1 cellular context compared by ENCODE assay signal in the genomic region with DNA sequence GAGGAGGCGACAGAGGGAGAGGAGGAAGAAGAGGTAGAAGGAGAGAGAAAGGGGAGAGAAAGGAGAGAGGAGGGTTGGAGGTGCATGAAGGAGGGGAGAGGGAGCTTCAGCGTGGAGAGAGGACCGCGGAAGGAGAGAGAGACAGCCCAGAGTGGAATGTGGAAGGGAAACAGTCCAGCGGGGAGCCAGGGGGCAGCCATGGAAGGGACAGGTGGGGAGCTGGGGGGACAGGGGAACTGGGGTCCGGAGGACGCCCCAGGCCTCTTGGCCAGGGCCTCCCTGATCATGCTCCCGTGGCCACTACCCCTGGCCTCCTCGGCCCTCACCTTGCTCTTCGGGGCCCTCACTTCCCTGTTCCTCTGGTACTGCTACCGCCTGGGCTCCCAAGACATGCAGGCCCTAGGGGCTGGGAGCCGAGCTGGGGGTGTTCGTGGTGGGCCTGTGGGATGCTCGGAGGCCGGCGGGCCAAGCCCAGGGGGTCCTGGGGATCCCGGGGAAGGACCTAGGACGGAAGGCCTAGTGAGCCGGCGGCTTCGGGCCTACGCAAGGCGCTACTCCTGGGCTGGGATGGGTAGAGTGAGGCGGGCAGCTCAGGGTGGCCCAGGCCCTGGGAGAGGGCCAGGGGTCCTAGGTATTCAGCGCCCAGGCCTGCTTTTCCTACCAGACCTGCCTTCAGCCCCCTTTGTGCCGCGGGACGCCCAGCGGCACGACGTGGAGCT.
TF ChIP-seq lines count a peak whose summit lies in the region.

No MANE protein-coding gene starts in this region.

TF ChIP-seq in GM12878, 131 proteins besides CTCF, POLR2A, EP300 and RAD21:
- TF ChIP-seq FOXK2 (IDR thresholded peaks at IDR 0.05) (0 out of 2 replicates have a peak, but pooled peaks have one; percentile 38), TCF12 (IDR thresholded peaks at IDR 0.05; ENCODE audit: low read depth, low read length) (no peak)
